In genomic region chr15:85414991-85415390, GRCh38 we compare ENCODE assay signal across 12 cellular contexts. TPM values are rescaled to one million over a fixed set of nuclear protein-coding genes. Genes with fewer than 3 reads are reported as not detected.
DNase-seq lines count a peak whose midpoint lies in the region; ATAC-seq and TF ChIP-seq lines count a peak whose summit lies in the region.
"Had no signal": no experiment of that assay in that cellular context is flagged by ENCODE, and none has a peak within 500 bp of the region (broad histone marks: within the 10 kb centered on the region; RNA-seq: fewer than 3 reads in every experiment).

No MANE protein-coding gene starts in this region.

- POLR2A ChIA-PET in Panc1 (lab: Charles Lee), result interaction anchor here (0.5 to 0.8 kb wide), 3 partner anchors 10 to 390 kb away, joined by 3 to 6 read pairs (median 5); no protein-coding TSS in a partner anchor

- 0 out of 2 replicates have a peak, but pooled peaks have one; percentile 26 for TF ChIP-seq CTCF in Panc1 (IDR thresholded peaks at IDR 0.05)
- no peak for TF ChIP-seq CTCF in esophagus muscularis mucosa (IDR thresholded peaks at IDR 0.05)
- no peak for TF ChIP-seq CTCF in ovary (IDR thresholded peaks at IDR 0.05)

- H3K4me3 ChIP-seq in Panc1 (ENCODE audit: low read depth in 2 of 2, low read length in 2 of 2) (no peak overlapping the region), esophagus muscularis mucosa (no peak overlapping the region), ovary (no peak overlapping the region)
- H3K4me3 ChIP-seq: lung had no signal

- H3K4me1 ChIP-seq in Panc1 (ENCODE audit: control insufficient read depth, insufficient read depth, low read length), result peaks cover 60% of the 10 kb centered on the region
- peaks cover 27 to 88% (median 78%) of the 10 kb centered on the region in 4 donors for H3K4me1 ChIP-seq in esophagus muscularis mucosa
- peaks cover 2% of the 10 kb centered on the region for H3K4me1 ChIP-seq in ovary (ENCODE audit: insufficient read depth)

- H3K27me3 Mint-ChIP-seq in activated T-cell treated with anti-CD3 and anti-CD28 coated beads, Interleukin-2, amount 50 U/mL, for 72 hours (ENCODE audit: low read depth), result no peaks in the 10 kb centered on the region
- no peaks in the 10 kb centered on the region for H3K27me3 Mint-ChIP-seq in stimulated activated memory B cell treated with anti-CD40 and anti-IgM and Interleukin-4, amounts not matched to agents 10 μg/mL and 1 μg/mL and 100 μg/mL, for 72 hours

- CTCF ChIA-PET in Panc1 (lab: Charles Lee), result interaction anchor here (0.6 to 3.6 kb wide), 5 partner anchors 70 to 119 kb away, joined by 4 to 26 read pairs (median 6); no protein-coding TSS in a partner anchor

- no peaks in the 10 kb centered on the region for H3K27me3 ChIP-seq in Panc1 (ENCODE audit: control insufficient read depth, insufficient read depth, low read length)
- no peaks in the 10 kb centered on the region for H3K27me3 ChIP-seq in esophagus muscularis mucosa
- H3K27me3 ChIP-seq in ovary, result no peaks in the 10 kb centered on the region

- no peaks in the 10 kb centered on the region for H3K9me3 Mint-ChIP-seq in activated T-cell treated with anti-CD3 and anti-CD28 coated beads, Interleukin-2, amount 50 U/mL, for 72 hours
- H3K9me3 Mint-ChIP-seq in stimulated activated memory B cell treated with anti-CD40 and anti-IgM and Interleukin-4, amounts not matched to agents 10 μg/mL and 1 μg/mL and 100 μg/mL, for 72 hours, result no peaks in the 10 kb centered on the region

- BruUV-seq in Panc1 (replicated peaks; lab: Mats Ljungman, UMichigan), result no TSS peak

- H3K27ac ChIP-seq in Panc1 (ENCODE audit: low read length), result peak overlapping the region; percentile 95
- H3K27ac ChIP-seq in esophagus muscularis mucosa (replicated peaks in 1 of 4), result peak overlapping the region in 3 of 4 donors; percentile 66 to 76 (median 73)
- H3K27ac ChIP-seq in ovary, result no peak overlapping the region

- no peaks in the 10 kb centered on the region for H3K9me3 ChIP-seq in Panc1 (ENCODE audit: control insufficient read depth, insufficient read depth, low read depth, low read length)
- H3K9me3 ChIP-seq in esophagus muscularis mucosa, result no peaks in the 10 kb centered on the region
- no peaks in the 10 kb centered on the region for H3K9me3 ChIP-seq in ovary

- no peak for ATAC-seq in activated T-cell treated with anti-CD3 and anti-CD28 coated beads, Interleukin-2, amount 50 U/mL, for 72 hours (replicated peaks in 1 of 2)
- ATAC-seq in Panc1 (no peak), HG02571 (IDR thresholded peaks at IDR 0.05; ENCODE audit: unreplicated experiment) (no peak)
- ATAC-seq in stimulated activated memory B cell treated with anti-CD40 and anti-IgM and Interleukin-4, amounts not matched to agents 10 μg/mL and 1 μg/mL and 100 μg/mL, for 72 hours, result no peak
- ATAC-seq: esophagus mucosa had no signal

- H3K27ac Mint-ChIP-seq in activated T-cell treated with anti-CD3 and anti-CD28 coated beads, Interleukin-2, amount 50 U/mL, for 72 hours, result peak overlapping the region; percentile 81
- peak overlapping the region; percentile 87 for H3K27ac Mint-ChIP-seq in stimulated activated memory B cell treated with anti-CD40 and anti-IgM and Interleukin-4, amounts not matched to agents 10 μg/mL and 1 μg/mL and 100 μg/mL, for 72 hours

- intact Hi-C loops in Panc1 (cut with micrococcal nuclease; ENCODE audit: unreplicated experiment) (no loop called here), esophagus muscularis mucosa (cut with DNase I) (loop anchor here (5.0 kb wide), 1 partner anchor 83 kb away; no protein-coding TSS in a partner anchor), ovary (cut with DNase I) (no loop called here)

- no peaks in the 10 kb centered on the region for H3K36me3 ChIP-seq in Panc1 (ENCODE audit: control insufficient read depth, insufficient read depth, low read length)
- no peaks in the 10 kb centered on the region for H3K36me3 ChIP-seq in esophagus muscularis mucosa
- H3K36me3 ChIP-seq in ovary, result no peaks in the 10 kb centered on the region

- in situ Hi-C loops in Panc1 (cut with HindIII; ENCODE audit: low pct_unique_long_range_greater_than_20kb, low sequenced_read_pairs), result no loop called here

- H3K36me3 Mint-ChIP-seq in activated T-cell treated with anti-CD3 and anti-CD28 coated beads, Interleukin-2, amount 50 U/mL, for 72 hours (ENCODE audit: insufficient read depth in 2 of 2), result peaks cover 3% of the 10 kb centered on the region in 2 donors
- peaks cover 27% of the 10 kb centered on the region for H3K36me3 Mint-ChIP-seq in stimulated activated memory B cell treated with anti-CD40 and anti-IgM and Interleukin-4, amounts not matched to agents 10 μg/mL and 1 μg/mL and 100 μg/mL, for 72 hours

- TF ChIP-seq POLR2A in esophagus muscularis mucosa (IDR thresholded peaks at IDR 0.05; ENCODE audit: low read depth), result no peak
- TF ChIP-seq POLR2A in ovary (IDR thresholded peaks at IDR 0.05), result no peak

- no peak for DNase-seq in activated T-cell treated with anti-CD3 and anti-CD28 coated beads, Interleukin-2, amount 50 U/mL, for 72 hours
- no peak for DNase-seq in activated T-cell treated with anti-CD3 and anti-CD28 coated beads, Interleukin-2, amount 50 U/mL, for 48 hours
- DNase-seq in Panc1 (ENCODE audit: low read depth, low spot score) (no peak), esophagus muscularis mucosa (ENCODE audit: extremely low spot score) (no peak), ovary (no peak)
- no peak for DNase-seq in activated CD4-positive, alpha-beta T cell treated with anti-CD3 and anti-CD28 coated beads, Interleukin-2, amount 50 U/mL, for 48 hours
- DNase-seq: occipital lobe, T-helper 9 cell had no signal

- peaks cover 86% of the 10 kb centered on the region for H3K4me1 Mint-ChIP-seq in activated T-cell treated with anti-CD3 and anti-CD28 coated beads, Interleukin-2, amount 50 U/mL, for 72 hours (ENCODE audit: low read depth)
- peaks cover 64% of the 10 kb centered on the region for H3K4me1 Mint-ChIP-seq in stimulated activated memory B cell treated with anti-CD40 and anti-IgM and Interleukin-4, amounts not matched to agents 10 μg/mL and 1 μg/mL and 100 μg/mL, for 72 hours

- peak overlapping the region in 1 of 2 donors; percentile 66 for H3K4me3 Mint-ChIP-seq in activated T-cell treated with anti-CD3 and anti-CD28 coated beads, Interleukin-2, amount 50 U/mL, for 72 hours
- H3K4me3 Mint-ChIP-seq in stimulated activated memory B cell treated with anti-CD40 and anti-IgM and Interleukin-4, amounts not matched to agents 10 μg/mL and 1 μg/mL and 100 μg/mL, for 72 hours, result no peak overlapping the region

- no peak for TF ChIP-seq EP300 in esophagus muscularis mucosa (IDR thresholded peaks at IDR 0.05)
- TF ChIP-seq EP300 in ovary (IDR thresholded peaks at IDR 0.05), result no peak

- 96% methylated on average over 10 of the region's 10 CpGs for WGBS in esophagus muscularis mucosa
- WGBS in ovary, 3 donors, result 96 to 97% (median 96%) methylated on average over 10 of the region's 10 CpGs

RNA-seq across cellular contexts. Expression of gene AKAP13, which starts 34.6 kb away (rescaled TPM):
- 100 to 1,000 TPM; 134 to 185 TPM for total RNA-seq in activated T-cell treated with anti-CD3 and anti-CD28 coated beads, Interleukin-2, amount 50 U/mL, for 72 hours
- total RNA-seq in Panc1 (2021; ENCODE audit: unreplicated experiment) (94.2 TPM), esophagus muscularis mucosa (100 to 1,000 TPM; 232 to 323 (median 284) TPM), ovary (100 to 1,000 TPM in 3 of 7 donors, 10 to 100 TPM in 4; 88.2 to 190 (median 99.8) TPM)
- 45.1 TPM for polyA plus RNA-seq in Panc1 (2012; ENCODE audit: insufficient read length)
- polyA plus RNA-seq in ovary, result 10 to 100 TPM; 45.3 to 94.0 TPM

Comparison
In these comparisons a context has a peak if more than half of its experiments do, and no peak if none do; other contexts are left out.
1. H3K27ac ChIP-seq: peak in Panc1 (single experiment) and esophagus muscularis mucosa (3 of 4); none in ovary (0 of 2).